Comparison of ENCODE assay signal across 26 cellular contexts in genomic region chr22:23032681-23033080, GRCh38. TPM values are rescaled to one million over a fixed set of nuclear protein-coding genes. Genes with fewer than 3 reads are reported as not detected.
"Had no signal": no experiment of that assay in that cellular context is flagged by ENCODE, and none has a peak within 500 bp of the region (broad histone marks: within the 10 kb centered on the region; RNA-seq: fewer than 3 reads in every experiment).

No MANE protein-coding gene starts in this region.

- H3K4me1 Mint-ChIP-seq: mesothelial cell of epicardium, nephron had no signal

- H3K9me3 Mint-ChIP-seq: dendritic cell treated with granulocyte-macrophage colony-stimulating factor and Interleukin-4, amounts not matched to agents 40 ng/mL and 50 ng/mL, for 4 days; memory B cell; mesothelial cell of epicardium; naive thymus-derived CD4-positive, alpha-beta T cell; nephron; neural progenitor cell; stimulated activated effector memory CD8-positive, alpha-beta T cell treated with anti-CD3 and anti-CD28 coated beads, Interleukin-12 subunit alpha, Interleukin-12 subunit beta, amount 100 ng/mL, for 72 hours; type B pancreatic cell had no signal

- H3K4me3 Mint-ChIP-seq: dendritic cell treated with granulocyte-macrophage colony-stimulating factor and Interleukin-4, amounts not matched to agents 40 ng/mL and 50 ng/mL, for 4 days; memory B cell; mesothelial cell of epicardium; naive thymus-derived CD4-positive, alpha-beta T cell; nephron; neural progenitor cell; stimulated activated effector memory CD8-positive, alpha-beta T cell treated with anti-CD3 and anti-CD28 coated beads, Interleukin-12 subunit alpha, Interleukin-12 subunit beta, amount 100 ng/mL, for 72 hours; type B pancreatic cell had no signal

- H3K27ac ChIP-seq: colonic mucosa, esophagus muscularis mucosa, foreskin keratinocyte, gastroesophageal sphincter, heart left ventricle, hepatocyte, neural progenitor cell, psoas muscle, sigmoid colon, stomach, thyroid gland had no signal

- H3K27me3 Mint-ChIP-seq: memory B cell had no signal

- H3K9ac ChIP-seq: neural progenitor cell had no signal

- H3K27ac Mint-ChIP-seq: dendritic cell treated with granulocyte-macrophage colony-stimulating factor and Interleukin-4, amounts not matched to agents 40 ng/mL and 50 ng/mL, for 4 days; memory B cell; mesothelial cell of epicardium; nephron; neural progenitor cell; stimulated activated effector memory CD8-positive, alpha-beta T cell treated with anti-CD3 and anti-CD28 coated beads, Interleukin-12 subunit alpha, Interleukin-12 subunit beta, amount 100 ng/mL, for 72 hours; type B pancreatic cell had no signal

- H3K36me3 Mint-ChIP-seq: memory B cell; mesothelial cell of epicardium; naive thymus-derived CD4-positive, alpha-beta T cell; neural progenitor cell; stimulated activated effector memory CD8-positive, alpha-beta T cell treated with anti-CD3 and anti-CD28 coated beads, Interleukin-12 subunit alpha, Interleukin-12 subunit beta, amount 100 ng/mL, for 72 hours; type B pancreatic cell had no signal

- H3K4me3 ChIP-seq: colonic mucosa, esophagus muscularis mucosa, gastroesophageal sphincter, heart left ventricle, hepatocyte, lung, mucosa of descending colon, neural progenitor cell, psoas muscle, sigmoid colon, stomach, thyroid gland had no signal

- H3K4me1 ChIP-seq: colonic mucosa, esophagus muscularis mucosa, foreskin keratinocyte, gastroesophageal sphincter, psoas muscle, sigmoid colon, stomach, thyroid gland had no signal

- DNase-seq: colonic mucosa; effector CD8-positive, alpha-beta T cell; foreskin keratinocyte; heart left ventricle; kidney; mucosa of descending colon; naive thymus-derived CD4-positive, alpha-beta T cell; psoas muscle; right cardiac atrium; sigmoid colon; stimulated activated CD4-positive, alpha-beta T cell treated with anti-CD3 and anti-CD28 coated beads, Interleukin-2, amount 100 ng/mL, for 24 hours; stimulated activated CD4-positive, alpha-beta T cell treated with anti-CD3 and anti-CD28 coated beads, Interleukin-4, amount 100 ng/mL, for 24 hours; stimulated activated naive CD4-positive, alpha-beta T cell treated with Interleukin-2 at 50 U/mL for 16 hours; stomach; thyroid gland had no signal

- H3K9me3 ChIP-seq: colonic mucosa, esophagus muscularis mucosa, gastroesophageal sphincter, heart left ventricle, mucosa of descending colon, psoas muscle, sigmoid colon, stomach, thyroid gland had no signal

- H3K27me3 ChIP-seq: colonic mucosa, hepatocyte, neural progenitor cell, thyroid gland had no signal

- H3K36me3 ChIP-seq: colonic mucosa, esophagus muscularis mucosa, gastroesophageal sphincter, heart left ventricle, neural progenitor cell, sigmoid colon, stomach, thyroid gland had no signal

RNA-seq across cellular contexts. Expression of gene GNAZ, which starts 37.6 kb away (rescaled TPM):
- polyA plus RNA-seq: naive thymus-derived CD4-positive, alpha-beta T cell had no signal
